Comparison of ENCODE assay signal across 10 cellular contexts in genomic region chr11:35272391-35272821, GRCh38.
A peak's percentile ranks its signal among the peaks of the same experiment; 100 is the strongest.
DNase-seq lines count a peak whose midpoint lies in the region; ATAC-seq, FAIRE-seq and TF ChIP-seq lines count a peak whose summit lies in the region.
"Had no signal": no experiment of that assay in that cellular context is flagged by ENCODE, and none has a peak within 500 bp of the region (broad histone marks: within the 10 kb centered on the region; RNA-seq: fewer than 3 reads in every experiment).

No MANE protein-coding gene starts in this region.

- H3K4me1 ChIP-seq in effector memory CD4-positive, alpha-beta T cell (ENCODE audit: control insufficient read depth, insufficient read depth, low read length, poor library complexity, severe bottlenecking) = peaks cover 14% of the 10 kb centered on the region
- H3K4me1 ChIP-seq: parathyroid adenoma had no signal

- intact Hi-C loops in posterior cingulate gyrus (cut with DNase I) = no loop called here

- H3K36me3 Mint-ChIP-seq in T-helper 17 cell (ENCODE audit: low read depth) (peaks cover 7% of the 10 kb centered on the region), endothelial cell (ENCODE audit: low read depth, unreplicated experiment) (no peaks in the 10 kb centered on the region)

- ATAC-seq in HG02852 (IDR thresholded peaks at IDR 0.05; ENCODE audit: unreplicated experiment) (peak; percentile 85), T-helper 17 cell (peak; percentile 66)

- H3K36me3 ChIP-seq in effector memory CD4-positive, alpha-beta T cell (ENCODE audit: control insufficient read depth, insufficient read depth, low read length) = no peaks in the 10 kb centered on the region

- peak overlapping the region; percentile 18 for H3K4me3 ChIP-seq in effector memory CD4-positive, alpha-beta T cell (ENCODE audit: insufficient read depth, low read depth, low read length, poor library complexity, severe bottlenecking)

- FAIRE-seq in GM18507 (lab: Jason Lieb, UNC) = peak; percentile 96

- no peak for TF ChIP-seq CTCF in endothelial cell (IDR thresholded peaks at IDR 0.05; ENCODE audit: unreplicated experiment)

- no peak overlapping the region for H3K27ac ChIP-seq in effector memory CD4-positive, alpha-beta T cell (ENCODE audit: insufficient read depth, low read length, poor library complexity, severe bottlenecking)
- H3K27ac ChIP-seq: parathyroid adenoma had no signal

- H3K4me1 Mint-ChIP-seq in T-helper 17 cell (peaks cover 21% of the 10 kb centered on the region), endothelial cell (ENCODE audit: unreplicated experiment) (peaks cover 16% of the 10 kb centered on the region)

- DNase-seq in GM18507 (ENCODE audit: extremely low spot score, insufficient read length, low read depth) = peak; percentile 43
- no peak for DNase-seq in T-helper 17 cell
- peak in 2 of 3 donors; percentile 4 to 33 for DNase-seq in effector memory CD4-positive, alpha-beta T cell
- no peak for DNase-seq in cerebellar cortex (ENCODE audit: low spot score)
- DNase-seq in endothelial cell (ENCODE audit: low spot score) = no peak
- DNase-seq in NCI-H2227 treated with DMSO at 0.1 percent for 48 hours (lab: John Stamatoyannopoulos, UW) = no peak
- no peak for DNase-seq in posterior cingulate gyrus

- H3K27me3 ChIP-seq in effector memory CD4-positive, alpha-beta T cell (replicated peaks; ENCODE audit: control insufficient read depth, insufficient read depth, low read length, poor library complexity, severe bottlenecking) = no peaks in the 10 kb centered on the region

- no peaks in the 10 kb centered on the region for H3K9me3 ChIP-seq in T-helper 17 cell (ENCODE audit: control insufficient read depth, low read length, poor library complexity, severe bottlenecking)
- no peaks in the 10 kb centered on the region for H3K9me3 ChIP-seq in effector memory CD4-positive, alpha-beta T cell (ENCODE audit: control insufficient read depth, low read length)

- H3K27me3 Mint-ChIP-seq in T-helper 17 cell (no peaks in the 10 kb centered on the region), endothelial cell (ENCODE audit: unreplicated experiment) (peaks cover 7% of the 10 kb centered on the region)

- H3K27ac Mint-ChIP-seq in T-helper 17 cell (peak overlapping the region; percentile 37), endothelial cell (ENCODE audit: unreplicated experiment) (no peak overlapping the region)
- H3K27ac Mint-ChIP-seq: brain had no signal

- no peaks in the 10 kb centered on the region for H3K9me3 Mint-ChIP-seq in endothelial cell (ENCODE audit: unreplicated experiment)

- peak overlapping the region; percentile 0 for H3K4me3 Mint-ChIP-seq in T-helper 17 cell
- no peak overlapping the region for H3K4me3 Mint-ChIP-seq in endothelial cell (ENCODE audit: unreplicated experiment)
- H3K4me3 Mint-ChIP-seq: brain had no signal

Comparison
In these comparisons a context has a peak if more than half of its experiments do, and no peak if none do; other contexts are left out.
1. DNase-seq: peak in GM18507 (single experiment) and effector memory CD4-positive, alpha-beta T cell (2 of 3); none in T-helper 17 cell (0 of 3), cerebellar cortex (single experiment), endothelial cell (single experiment), NCI-H2227 treated with DMSO at 0.1 percent for 48 hours (single experiment) and posterior cingulate gyrus (0 of 10).